Comparison of ENCODE assay signal across 2 cellular contexts in genomic region chr11:65266210-65266609, GRCh38.
TF ChIP-seq lines count a peak whose summit lies in the region.

No MANE protein-coding gene starts in this region.

TF ChIP-seq in liver, 16 proteins besides CTCF, POLR2A, EP300 and RAD21 (continued from another document):
- no peak for TF ChIP-seq HNF4A (conservative IDR thresholded peaks at IDR 0.05)
- TF ChIP-seq EGR1 (IDR thresholded peaks at IDR 0.05; ENCODE audit: low read depth in 2 of 2), result no peak
- TF ChIP-seq SP1 (IDR thresholded peaks at IDR 0.05), result no peak
- TF ChIP-seq, protein P1, sequence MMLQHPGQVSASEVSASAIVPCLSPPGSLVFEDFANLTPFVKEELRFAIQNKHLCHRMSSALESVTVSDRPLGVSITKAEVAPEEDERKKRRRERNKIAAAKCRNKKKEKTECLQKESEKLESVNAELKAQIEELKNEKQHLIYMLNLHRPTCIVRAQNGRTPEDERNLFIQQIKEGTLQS (IDR thresholded peaks at IDR 0.05), result no peak
- TF ChIP-seq HNF4G (IDR thresholded peaks at IDR 0.05), result no peak
- no peak for TF ChIP-seq YY1 (IDR thresholded peaks at IDR 0.05)
- TF ChIP-seq, protein P2, sequence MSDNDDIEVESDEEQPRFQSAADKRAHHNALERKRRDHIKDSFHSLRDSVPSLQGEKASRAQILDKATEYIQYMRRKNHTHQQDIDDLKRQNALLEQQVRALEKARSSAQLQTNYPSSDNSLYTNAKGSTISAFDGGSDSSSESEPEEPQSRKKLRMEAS (IDR thresholded peaks at IDR 0.05), result no peak

TF ChIP-seq in HEK293T, 16 proteins besides CTCF, POLR2A, EP300 and RAD21 (continued from another document):
- TF ChIP-seq LEF1 (IDR thresholded peaks at IDR 0.05; ENCODE audit: borderline replicate concordance) (no peak), FOXA1 (IDR thresholded peaks at IDR 0.05) (no peak), SP1 (IDR thresholded peaks at IDR 0.05) (no peak), BHLHE40 (IDR thresholded peaks at IDR 0.05; ENCODE audit: borderline replicate concordance) (no peak), TARDBP (IDR thresholded peaks at IDR 0.05) (no peak)
